In the genomic region with DNA sequence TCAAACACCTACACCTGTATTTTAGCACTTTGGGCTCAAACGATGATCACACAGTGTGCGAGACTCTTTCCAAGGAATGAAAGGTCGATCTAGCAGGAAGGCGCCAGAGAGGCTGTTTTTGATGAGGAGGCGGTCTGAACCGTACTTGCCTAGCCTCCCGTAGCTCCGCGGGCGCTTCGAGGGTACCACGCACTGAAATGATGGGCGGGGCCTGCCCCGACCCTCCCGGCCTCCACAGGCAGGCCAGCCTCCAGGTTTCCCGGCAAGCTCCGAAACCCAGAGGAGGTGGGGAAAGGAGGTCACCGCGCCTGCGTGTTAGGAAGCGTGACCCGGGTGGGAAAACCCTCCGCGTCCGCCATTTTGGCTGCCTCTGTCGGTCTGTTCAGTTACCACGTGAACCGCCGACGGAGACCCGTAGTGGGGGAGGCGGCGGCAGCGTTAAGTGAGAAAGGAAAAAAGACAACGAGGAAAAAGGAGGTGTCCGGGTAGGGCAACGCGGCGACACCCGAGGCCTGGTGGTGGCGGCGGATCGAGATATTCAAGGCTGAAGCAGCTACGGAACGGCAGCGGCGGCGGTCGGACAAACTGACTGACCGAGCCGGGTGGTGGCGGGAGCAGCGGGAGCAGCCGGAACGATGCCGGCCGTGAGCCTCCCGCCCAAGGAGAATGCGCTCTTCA, we compare ENCODE assay signal across 8 cellular contexts. TPM values are rescaled to one million over a fixed set of nuclear protein-coding genes. Genes with fewer than 3 reads are reported as not detected.
A peak's percentile ranks its signal among the peaks of the same experiment; 100 is the strongest.
DNase-seq lines count a peak whose midpoint lies in the region; ATAC-seq and TF ChIP-seq lines count a peak whose summit lies in the region.

A gene (plus strand): TSS at position 363 of the 678 bp plus-strand sequence. CDS start 273 bp downstream, at position 636.

- no peak for TF ChIP-seq CTCF in GM06990 (IDR thresholded peaks at IDR 0.05; ENCODE audit: insufficient read depth, low read length, poor library complexity, severe bottlenecking)

- no peaks in the 10 kb centered on the region; the same call in 1 of the 2 replicates for H3K36me3 ChIP-seq in GM06990 (ENCODE audit: control insufficient read depth, insufficient read depth, low read length)

- no peaks in the 10 kb centered on the region for H3K9me3 Mint-ChIP-seq in activated naive CD4-positive, alpha-beta T cell treated with anti-CD3 and anti-CD28 coated beads, Interleukin-2, amount 50 U/mL, for 24 hours

- H3K4me3 ChIP-seq in GM06990 (replicated peaks; ENCODE audit: low read depth, low read length): peak within 1 kb of the TSS; percentile 86

- peaks cover 12% of the 10 kb centered on the region for H3K36me3 Mint-ChIP-seq in activated naive CD4-positive, alpha-beta T cell treated with anti-CD3 and anti-CD28 coated beads, Interleukin-2, amount 50 U/mL, for 24 hours

- no peaks in the 10 kb centered on the region for H3K27me3 Mint-ChIP-seq in activated naive CD4-positive, alpha-beta T cell treated with anti-CD3 and anti-CD28 coated beads, Interleukin-2, amount 50 U/mL, for 24 hours

- DNase-seq in GM06990 (ENCODE audit: extremely low read depth, insufficient read length): peak; percentile 96
- peak; percentile 97 for DNase-seq in NCI-H1092 (lab: John Stamatoyannopoulos, UW)
- peak; percentile 95 for DNase-seq in globus pallidus (ENCODE audit: low spot score)
- peak; percentile 95 for DNase-seq in occipital lobe (lab: John Stamatoyannopoulos, UW)

- H3K4me1 Mint-ChIP-seq in activated naive CD4-positive, alpha-beta T cell treated with anti-CD3 and anti-CD28 coated beads, Interleukin-2, amount 50 U/mL, for 24 hours: peaks cover 61% of the 10 kb centered on the region

- H3K4me3 Mint-ChIP-seq in activated naive CD4-positive, alpha-beta T cell treated with anti-CD3 and anti-CD28 coated beads, Interleukin-2, amount 50 U/mL, for 24 hours: peak within 1 kb of the TSS; percentile 99

- peak; percentile 87 for ATAC-seq in HG02588 (IDR thresholded peaks at IDR 0.05; ENCODE audit: unreplicated experiment)
- peak; percentile 92 for ATAC-seq in SK-N-SH treated with all-trans-retinoic acid at 6 μM for 48 hours

- H3K27ac Mint-ChIP-seq in activated naive CD4-positive, alpha-beta T cell treated with anti-CD3 and anti-CD28 coated beads, Interleukin-2, amount 50 U/mL, for 24 hours: peak within 1 kb of the TSS; percentile 99

- peak within 1 kb of the TSS; percentile 85 for H3K27ac ChIP-seq in temporal lobe (ENCODE audit: low read depth, low read length)

- no peaks in the 10 kb centered on the region for H3K27me3 ChIP-seq in GM06990 (replicated peaks; ENCODE audit: control insufficient read depth, insufficient read depth, low read length)

TF ChIP-seq in SK-N-SH treated with all-trans-retinoic acid at 6 μM for 48 hours, 23 proteins besides CTCF, POLR2A, EP300 and RAD21:
- TF ChIP-seq, protein P1, sequence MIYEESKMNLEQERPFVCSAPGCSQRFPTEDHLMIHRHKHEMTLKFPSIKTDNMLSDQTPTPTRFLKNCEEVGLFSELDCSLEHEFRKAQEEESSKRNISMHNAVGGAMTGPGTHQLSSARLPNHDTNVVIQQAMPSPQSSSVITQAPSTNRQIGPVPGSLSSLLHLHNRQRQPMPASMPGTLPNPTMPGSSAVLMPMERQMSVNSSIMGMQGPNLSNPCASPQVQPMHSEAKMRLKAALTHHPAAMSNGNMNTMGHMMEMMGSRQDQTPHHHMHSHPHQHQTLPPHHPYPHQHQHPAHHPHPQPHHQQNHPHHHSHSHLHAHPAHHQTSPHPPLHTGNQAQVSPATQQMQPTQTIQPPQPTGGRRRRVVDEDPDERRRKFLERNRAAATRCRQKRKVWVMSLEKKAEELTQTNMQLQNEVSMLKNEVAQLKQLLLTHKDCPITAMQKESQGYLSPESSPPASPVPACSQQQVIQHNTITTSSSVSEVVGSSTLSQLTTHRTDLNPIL (CRISPR knock-in tag; IDR thresholded peaks at IDR 0.05; ENCODE audit: low read depth): no peak
- TF ChIP-seq ZNF565 (CRISPR knock-in tag; conservative IDR thresholded peaks at IDR 0.05; ENCODE audit: low read depth) (no peak), ARNTL (CRISPR knock-in tag; IDR thresholded peaks at IDR 0.05; ENCODE audit: borderline replicate concordance, low read depth) (no peak), RARB (CRISPR knock-in tag; IDR thresholded peaks at IDR 0.05) (no peak), ZNF70 (CRISPR knock-in tag; IDR thresholded peaks at IDR 0.05) (no peak), OSR1 (CRISPR knock-in tag; IDR thresholded peaks at IDR 0.05) (no peak), ESRRG (CRISPR knock-in tag; IDR thresholded peaks at IDR 0.05) (no peak), ZFP30 (CRISPR knock-in tag; IDR thresholded peaks at IDR 0.05) (no peak), PPARA (CRISPR knock-in tag; IDR thresholded peaks at IDR 0.05; ENCODE audit: borderline replicate concordance) (no peak), ZNF8 (CRISPR knock-in tag; IDR thresholded peaks at IDR 0.05) (no peak), GLIS3 (CRISPR knock-in tag; IDR thresholded peaks at IDR 0.05) (no peak), BACH2 (CRISPR knock-in tag; IDR thresholded peaks at IDR 0.05; ENCODE audit: borderline replicate concordance) (no peak), ZFP3 (CRISPR knock-in tag; IDR thresholded peaks at IDR 0.05) (no peak), ZC3H10 (CRISPR knock-in tag; IDR thresholded peaks at IDR 0.05) (no peak)
- TF ChIP-seq, protein P2, sequence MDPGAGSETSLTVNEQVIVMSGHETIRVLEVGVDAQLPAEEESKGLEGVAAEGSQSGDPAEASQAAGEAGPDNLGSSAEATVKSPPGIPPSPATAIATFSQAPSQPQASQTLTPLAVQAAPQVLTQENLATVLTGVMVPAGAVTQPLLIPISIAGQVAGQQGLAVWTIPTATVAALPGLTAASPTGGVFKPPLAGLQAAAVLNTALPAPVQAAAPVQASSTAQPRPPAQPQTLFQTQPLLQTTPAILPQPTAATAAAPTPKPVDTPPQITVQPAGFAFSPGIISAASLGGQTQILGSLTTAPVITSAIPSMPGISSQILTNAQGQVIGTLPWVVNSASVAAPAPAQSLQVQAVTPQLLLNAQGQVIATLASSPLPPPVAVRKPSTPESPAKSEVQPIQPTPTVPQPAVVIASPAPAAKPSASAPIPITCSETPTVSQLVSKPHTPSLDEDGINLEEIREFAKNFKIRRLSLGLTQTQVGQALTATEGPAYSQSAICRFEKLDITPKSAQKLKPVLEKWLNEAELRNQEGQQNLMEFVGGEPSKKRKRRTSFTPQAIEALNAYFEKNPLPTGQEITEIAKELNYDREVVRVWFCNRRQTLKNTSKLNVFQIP (CRISPR knock-in tag; IDR thresholded peaks at IDR 0.05; ENCODE audit: borderline replicate concordance, low read depth): no peak
- TF ChIP-seq, protein P3, sequence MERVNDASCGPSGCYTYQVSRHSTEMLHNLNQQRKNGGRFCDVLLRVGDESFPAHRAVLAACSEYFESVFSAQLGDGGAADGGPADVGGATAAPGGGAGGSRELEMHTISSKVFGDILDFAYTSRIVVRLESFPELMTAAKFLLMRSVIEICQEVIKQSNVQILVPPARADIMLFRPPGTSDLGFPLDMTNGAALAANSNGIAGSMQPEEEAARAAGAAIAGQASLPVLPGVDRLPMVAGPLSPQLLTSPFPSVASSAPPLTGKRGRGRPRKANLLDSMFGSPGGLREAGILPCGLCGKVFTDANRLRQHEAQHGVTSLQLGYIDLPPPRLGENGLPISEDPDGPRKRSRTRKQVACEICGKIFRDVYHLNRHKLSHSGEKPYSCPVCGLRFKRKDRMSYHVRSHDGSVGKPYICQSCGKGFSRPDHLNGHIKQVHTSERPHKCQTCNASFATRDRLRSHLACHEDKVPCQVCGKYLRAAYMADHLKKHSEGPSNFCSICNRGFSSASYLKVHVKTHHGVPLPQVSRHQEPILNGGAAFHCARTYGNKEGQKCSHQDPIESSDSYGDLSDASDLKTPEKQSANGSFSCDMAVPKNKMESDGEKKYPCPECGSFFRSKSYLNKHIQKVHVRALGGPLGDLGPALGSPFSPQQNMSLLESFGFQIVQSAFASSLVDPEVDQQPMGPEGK (CRISPR knock-in tag; IDR thresholded peaks at IDR 0.05; ENCODE audit: borderline replicate concordance): no peak
- TF ChIP-seq, protein P4, sequence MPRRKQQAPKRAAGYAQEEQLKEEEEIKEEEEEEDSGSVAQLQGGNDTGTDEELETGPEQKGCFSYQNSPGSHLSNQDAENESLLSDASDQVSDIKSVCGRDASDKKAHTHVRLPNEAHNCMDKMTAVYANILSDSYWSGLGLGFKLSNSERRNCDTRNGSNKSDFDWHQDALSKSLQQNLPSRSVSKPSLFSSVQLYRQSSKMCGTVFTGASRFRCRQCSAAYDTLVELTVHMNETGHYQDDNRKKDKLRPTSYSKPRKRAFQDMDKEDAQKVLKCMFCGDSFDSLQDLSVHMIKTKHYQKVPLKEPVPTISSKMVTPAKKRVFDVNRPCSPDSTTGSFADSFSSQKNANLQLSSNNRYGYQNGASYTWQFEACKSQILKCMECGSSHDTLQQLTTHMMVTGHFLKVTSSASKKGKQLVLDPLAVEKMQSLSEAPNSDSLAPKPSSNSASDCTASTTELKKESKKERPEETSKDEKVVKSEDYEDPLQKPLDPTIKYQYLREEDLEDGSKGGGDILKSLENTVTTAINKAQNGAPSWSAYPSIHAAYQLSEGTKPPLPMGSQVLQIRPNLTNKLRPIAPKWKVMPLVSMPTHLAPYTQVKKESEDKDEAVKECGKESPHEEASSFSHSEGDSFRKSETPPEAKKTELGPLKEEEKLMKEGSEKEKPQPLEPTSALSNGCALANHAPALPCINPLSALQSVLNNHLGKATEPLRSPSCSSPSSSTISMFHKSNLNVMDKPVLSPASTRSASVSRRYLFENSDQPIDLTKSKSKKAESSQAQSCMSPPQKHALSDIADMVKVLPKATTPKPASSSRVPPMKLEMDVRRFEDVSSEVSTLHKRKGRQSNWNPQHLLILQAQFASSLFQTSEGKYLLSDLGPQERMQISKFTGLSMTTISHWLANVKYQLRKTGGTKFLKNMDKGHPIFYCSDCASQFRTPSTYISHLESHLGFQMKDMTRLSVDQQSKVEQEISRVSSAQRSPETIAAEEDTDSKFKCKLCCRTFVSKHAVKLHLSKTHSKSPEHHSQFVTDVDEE (CRISPR knock-in tag; IDR thresholded peaks at IDR 0.05): no peak
TF ChIP-seq in SK-N-SH treated with all-trans-retinoic acid at 6 μM for 48 hours: peak in this region for 0.

RNA-seq across cellular contexts. Expression of the gene that starts here (rescaled TPM):
- total RNA-seq in occipital lobe: 52.7 TPM
- total RNA-seq in temporal lobe: 37.6 TPM

Comparison
In these comparisons a context has a peak if more than half of its experiments do, and no peak if none do; other contexts are left out.
1. Peak in every context shown above with its lines: DNase-seq, ATAC-seq, H3K4me3 ChIP-seq and H3K27ac ChIP-seq.